In genomic region chr12:40760821-40761220, GRCh38 we compare ENCODE assay signal across 29 cellular contexts.
A peak's percentile ranks its signal among the peaks of the same experiment; 100 is the strongest.
DNase-seq lines count a peak whose midpoint lies in the region; ATAC-seq, FAIRE-seq and TF ChIP-seq lines count a peak whose summit lies in the region.
"Had no signal": no experiment of that assay in that cellular context is flagged by ENCODE, and none has a peak within 500 bp of the region (broad histone marks: within the 10 kb centered on the region; RNA-seq: fewer than 3 reads in every experiment).

No MANE protein-coding gene starts in this region.

- no peak overlapping the region for H2AFZ ChIP-seq in MM.1S (ENCODE audit: low read length)

- H3K9me3 Mint-ChIP-seq in stimulated activated effector memory CD8-positive, alpha-beta T cell treated with anti-CD3 and anti-CD28 coated beads, Interleukin-12 subunit alpha, Interleukin-12 subunit beta, amount 100 ng/mL, for 72 hours, result peaks cover 14% of the 10 kb centered on the region

- peak overlapping the region; percentile 92 for H3K27ac ChIP-seq in MM.1S (ENCODE audit: low read length)
- H3K27ac ChIP-seq: BLaER1 had no signal

- peak overlapping the region; percentile 71; the same call in 1 of the 2 replicates for H3K9ac ChIP-seq in MM.1S (ENCODE audit: low read length)
- H3K9ac ChIP-seq: BLaER1 had no signal

- no peak for DNase-seq in MM.1S
- peak; percentile 94 for DNase-seq in SK-N-DZ (ENCODE audit: low spot score)
- DNase-seq in SHP77 (lab: John Stamatoyannopoulos, UW), result no peak
- DNase-seq in hepatic stellate cell (ENCODE audit: low spot score), result no peak
- DNase-seq in NCI-H128 (lab: John Stamatoyannopoulos, UW; ENCODE audit: unreplicated experiment), result no peak
- DNase-seq in stimulated activated effector memory CD8-positive, alpha-beta T cell treated with anti-CD3 and anti-CD28 coated beads, Interleukin-12 subunit alpha, Interleukin-12 subunit beta, amount 100 ng/mL, for 72 hours (ENCODE audit: low spot score in 2 of 2), result no peak
- DNase-seq: 8988T; ACHN; BE2C; C1 segment of cervical spinal cord; CD4-positive, alpha-beta memory T cell; CD4-positive, CD25-positive, alpha-beta regulatory T cell; CD8-positive, alpha-beta memory T cell; COR-L47; DMS 273 treated with DMSO at 0.1 percent for 48 hours; DMS153; DMS53; DMS79; DND-41; EL; GDM1 had no signal

- H3F3A ChIP-seq in MM.1S (ENCODE audit: insufficient read depth, low read length), result peaks cover 20% of the 10 kb centered on the region

- no peak for ATAC-seq in SK-N-SH treated with all-trans-retinoic acid at 6 μM for 48 hours
- no peak for ATAC-seq in stimulated activated effector memory CD8-positive, alpha-beta T cell treated with anti-CD3 and anti-CD28 coated beads, Interleukin-12 subunit alpha, Interleukin-12 subunit beta, amount 100 ng/mL, for 72 hours
- ATAC-seq: GM12878 had no signal

- peak; percentile 49 for FAIRE-seq in islet of Langerhans (lab: Jason Lieb, UNC)
- FAIRE-seq: A204.1, GM12878, GM12892, GM18507 had no signal

- no peak overlapping the region for H3K27ac Mint-ChIP-seq in stimulated activated effector memory CD8-positive, alpha-beta T cell treated with anti-CD3 and anti-CD28 coated beads, Interleukin-12 subunit alpha, Interleukin-12 subunit beta, amount 100 ng/mL, for 72 hours
- H3K27ac Mint-ChIP-seq: CD14-positive monocyte; CD4-positive, alpha-beta memory T cell; CD4-positive, CD25-positive, alpha-beta regulatory T cell; CD8-positive, alpha-beta memory T cell had no signal

- no peak for TF ChIP-seq CTCF in MM.1S (IDR thresholded peaks at IDR 0.05; ENCODE audit: low read length)

- peak overlapping the region; percentile 74 for H3K4me2 ChIP-seq in MM.1S (ENCODE audit: low read depth, low read length)
- H3K4me2 ChIP-seq: BLaER1 had no signal

- no peaks in the 10 kb centered on the region for H3K36me3 Mint-ChIP-seq in stimulated activated effector memory CD8-positive, alpha-beta T cell treated with anti-CD3 and anti-CD28 coated beads, Interleukin-12 subunit alpha, Interleukin-12 subunit beta, amount 100 ng/mL, for 72 hours
- H3K36me3 Mint-ChIP-seq: CD14-positive monocyte; CD4-positive, alpha-beta memory T cell; CD4-positive, CD25-positive, alpha-beta regulatory T cell; CD8-positive, alpha-beta memory T cell had no signal

- H3K9me2 ChIP-seq in MM.1S (replicated peaks; ENCODE audit: insufficient read depth, low read length), result no peaks in the 10 kb centered on the region

- no peaks in the 10 kb centered on the region for H3K27me3 ChIP-seq in MM.1S (replicated peaks; ENCODE audit: insufficient read depth, low read length)
- H3K27me3 ChIP-seq: BE2C, BLaER1 had no signal

- H3K4me1 Mint-ChIP-seq in stimulated activated effector memory CD8-positive, alpha-beta T cell treated with anti-CD3 and anti-CD28 coated beads, Interleukin-12 subunit alpha, Interleukin-12 subunit beta, amount 100 ng/mL, for 72 hours, result no peaks in the 10 kb centered on the region
- H3K4me1 Mint-ChIP-seq: CD14-positive monocyte; CD4-positive, alpha-beta memory T cell; CD4-positive, CD25-positive, alpha-beta regulatory T cell; CD8-positive, alpha-beta memory T cell had no signal

- peaks cover 42% of the 10 kb centered on the region for H3K4me1 ChIP-seq in MM.1S (ENCODE audit: low read length)
- H3K4me1 ChIP-seq: BLaER1 had no signal

- no peaks in the 10 kb centered on the region for H3K36me3 ChIP-seq in MM.1S (replicated peaks; ENCODE audit: insufficient read depth, low read length)
- H3K36me3 ChIP-seq: BE2C, BLaER1 had no signal

- no peaks in the 10 kb centered on the region for H4K20me1 ChIP-seq in MM.1S (ENCODE audit: insufficient read depth, low read length)
- H4K20me1 ChIP-seq: BLaER1 had no signal

- peak overlapping the region; percentile 53 for H3K4me3 ChIP-seq in MM.1S (ENCODE audit: low read length)
- H3K4me3 ChIP-seq: BLaER1, GM12878 had no signal

- H3K79me2 ChIP-seq in MM.1S (ENCODE audit: low read length), result no peaks in the 10 kb centered on the region

- H3K9me3 ChIP-seq in MM.1S (replicated peaks; ENCODE audit: insufficient read depth, low read length), result no peaks in the 10 kb centered on the region
- H3K9me3 ChIP-seq: BE2C, BLaER1 had no signal

- H3K4me3 Mint-ChIP-seq in stimulated activated effector memory CD8-positive, alpha-beta T cell treated with anti-CD3 and anti-CD28 coated beads, Interleukin-12 subunit alpha, Interleukin-12 subunit beta, amount 100 ng/mL, for 72 hours, result no peak overlapping the region
- H3K4me3 Mint-ChIP-seq: CD14-positive monocyte; CD4-positive, alpha-beta memory T cell; CD4-positive, CD25-positive, alpha-beta regulatory T cell; CD8-positive, alpha-beta memory T cell had no signal

TF ChIP-seq in SK-N-SH treated with all-trans-retinoic acid at 6 μM for 48 hours, 23 proteins besides CTCF, POLR2A, EP300 and RAD21:
- TF ChIP-seq BACH2 (CRISPR knock-in tag; IDR thresholded peaks at IDR 0.05; ENCODE audit: borderline replicate concordance) (no peak), ZFP3 (CRISPR knock-in tag; IDR thresholded peaks at IDR 0.05) (no peak), CSDC2 (CRISPR knock-in tag; IDR thresholded peaks at IDR 0.05) (no peak), TCF4 (CRISPR knock-in tag; IDR thresholded peaks at IDR 0.05; ENCODE audit: borderline replicate concordance) (peak; percentile 17; the same call in 1 of the 2 replicates), ISL1 (CRISPR knock-in tag; IDR thresholded peaks at IDR 0.05) (peak; percentile 42; the same call in 1 of the 2 replicates)
